In genomic region chr4:1488831-1489638, GRCh38 we compare ENCODE assay signal across 1 cellular context.
TF ChIP-seq lines count a peak whose summit lies in the region.

No MANE protein-coding gene starts in this region.

TF ChIP-seq in HepG2, 621 proteins besides CTCF, POLR2A, EP300 and RAD21 (continued from another document):
- TF ChIP-seq RERE (CRISPR knock-in tag; IDR thresholded peaks at IDR 0.05; ENCODE audit: low read depth) (no peak), ZSCAN9 (CRISPR knock-in tag; IDR thresholded peaks at IDR 0.05; ENCODE audit: borderline replicate concordance) (no peak), CERS6 (CRISPR knock-in tag; IDR thresholded peaks at IDR 0.05) (no peak), MIER3 (CRISPR knock-in tag; IDR thresholded peaks at IDR 0.05; ENCODE audit: borderline replicate concordance) (no peak), ATF4 (CRISPR knock-in tag; IDR thresholded peaks at IDR 0.05) (no peak), JARID2 (CRISPR knock-in tag; IDR thresholded peaks at IDR 0.05; ENCODE audit: insufficient replicate concordance) (no peak), ARHGAP35 (CRISPR knock-in tag; IDR thresholded peaks at IDR 0.05; ENCODE audit: borderline replicate concordance) (no peak)
